1 cellular context compared by ENCODE assay signal in genomic region chr9:134366223-134367031, GRCh38.
A peak's percentile ranks its signal among the peaks of the same experiment; 100 is the strongest.
TF ChIP-seq lines count a peak whose summit lies in the region.

No MANE protein-coding gene starts in this region.

TF ChIP-seq in SK-N-SH, 30 proteins besides CTCF, POLR2A, EP300 and RAD21 (continued from another document):
- TF ChIP-seq PBX3 (IDR thresholded peaks at IDR 0.05) (peak; percentile 22; the same call in 1 of the 2 replicates), JUND (IDR thresholded peaks at IDR 0.05) (no peak), IRF3 (IDR thresholded peaks at IDR 0.05; ENCODE audit: low read depth, low read length) (no peak), YY1 (IDR thresholded peaks at IDR 0.05; ENCODE audit: low read depth) (no peak), RFX5 (IDR thresholded peaks at IDR 0.05; ENCODE audit: low read length) (no peak), ELF1 (IDR thresholded peaks at IDR 0.05) (no peak), MEF2A (IDR thresholded peaks at IDR 0.05; ENCODE audit: borderline replicate concordance, low read depth) (no peak), FOSL2 (IDR thresholded peaks at IDR 0.05; ENCODE audit: borderline replicate concordance, low read depth) (no peak), REST (IDR thresholded peaks at IDR 0.05; ENCODE audit: low read depth, low read length) (no peak), USF2 (IDR thresholded peaks at IDR 0.05; ENCODE audit: borderline replicate concordance, low read depth, low read length) (no peak; the same call in 1 of the 2 replicates), TAF1 (IDR thresholded peaks at IDR 0.05; ENCODE audit: borderline replicate concordance, low read depth, low read length) (peak; percentile 46; the same call in 1 of the 2 replicates), EZH2phosphoT487 (IDR thresholded peaks at IDR 0.05; ENCODE audit: borderline replicate concordance, low read depth) (no peak), ZBTB33 (IDR thresholded peaks at IDR 0.05; ENCODE audit: borderline replicate concordance, low read depth) (no peak), MXI1 (IDR thresholded peaks at IDR 0.05; ENCODE audit: low read depth, low read length) (peak; percentile 84), RXRA (IDR thresholded peaks at IDR 0.05; ENCODE audit: borderline replicate concordance, low read depth) (no peak)
